1 cellular context compared by ENCODE assay signal in genomic region chrX:119573840-119574393, GRCh38.
TF ChIP-seq lines count a peak whose summit lies in the region.

No MANE protein-coding gene starts in this region.

TF ChIP-seq in GM12878, 131 proteins besides CTCF, POLR2A, EP300 and RAD21:
- TF ChIP-seq IKZF2 (IDR thresholded peaks at IDR 0.05) (peak in 1 of 2 experiments; percentile 46; a peak in 1 of 4 replicates), SIN3A (IDR thresholded peaks at IDR 0.05; ENCODE audit: low read depth, low read length) (no peak), NFXL1 (IDR thresholded peaks at IDR 0.05; ENCODE audit: borderline replicate concordance) (no peak), NR2C2 (IDR thresholded peaks at IDR 0.05; ENCODE audit: borderline replicate concordance, control insufficient read depth, insufficient read length, low read depth) (no peak), CBX5 (IDR thresholded peaks at IDR 0.05; ENCODE audit: low read depth) (no peak), STAT1 (conservative IDR thresholded peaks at IDR 0.05) (no peak), ZBTB40 (IDR thresholded peaks at IDR 0.05; ENCODE audit: borderline replicate concordance) (no peak), STAT3 (IDR thresholded peaks at IDR 0.05; ENCODE audit: low read depth, low read length) (no peak), ZBTB11 (CRISPR knock-in tag; IDR thresholded peaks at IDR 0.05) (no peak), USF1 (IDR thresholded peaks at IDR 0.05; ENCODE audit: borderline replicate concordance, extremely low read length, insufficient read depth, low read depth, low read length) (no peak), FOS (IDR thresholded peaks at IDR 0.05; ENCODE audit: borderline replicate concordance, extremely low read depth, insufficient read length) (no peak), POU2F2 (IDR thresholded peaks at IDR 0.05; ENCODE audit: borderline replicate concordance, low read depth, low read length) (no peak), MTA2 (IDR thresholded peaks at IDR 0.05; ENCODE audit: low read depth) (peak; percentile 21; the same call in 1 of the 2 replicates), NBN (IDR thresholded peaks at IDR 0.05) (0 out of 2 replicates have a peak, but pooled peaks have one; percentile 48), E2F8 (IDR thresholded peaks at IDR 0.05; ENCODE audit: low read depth, partially characterized antibody) (no peak), ESRRA (IDR thresholded peaks at IDR 0.05; ENCODE audit: low read length) (no peak)
